ENCODE assay signal across 1 cellular context in the genomic region with DNA sequence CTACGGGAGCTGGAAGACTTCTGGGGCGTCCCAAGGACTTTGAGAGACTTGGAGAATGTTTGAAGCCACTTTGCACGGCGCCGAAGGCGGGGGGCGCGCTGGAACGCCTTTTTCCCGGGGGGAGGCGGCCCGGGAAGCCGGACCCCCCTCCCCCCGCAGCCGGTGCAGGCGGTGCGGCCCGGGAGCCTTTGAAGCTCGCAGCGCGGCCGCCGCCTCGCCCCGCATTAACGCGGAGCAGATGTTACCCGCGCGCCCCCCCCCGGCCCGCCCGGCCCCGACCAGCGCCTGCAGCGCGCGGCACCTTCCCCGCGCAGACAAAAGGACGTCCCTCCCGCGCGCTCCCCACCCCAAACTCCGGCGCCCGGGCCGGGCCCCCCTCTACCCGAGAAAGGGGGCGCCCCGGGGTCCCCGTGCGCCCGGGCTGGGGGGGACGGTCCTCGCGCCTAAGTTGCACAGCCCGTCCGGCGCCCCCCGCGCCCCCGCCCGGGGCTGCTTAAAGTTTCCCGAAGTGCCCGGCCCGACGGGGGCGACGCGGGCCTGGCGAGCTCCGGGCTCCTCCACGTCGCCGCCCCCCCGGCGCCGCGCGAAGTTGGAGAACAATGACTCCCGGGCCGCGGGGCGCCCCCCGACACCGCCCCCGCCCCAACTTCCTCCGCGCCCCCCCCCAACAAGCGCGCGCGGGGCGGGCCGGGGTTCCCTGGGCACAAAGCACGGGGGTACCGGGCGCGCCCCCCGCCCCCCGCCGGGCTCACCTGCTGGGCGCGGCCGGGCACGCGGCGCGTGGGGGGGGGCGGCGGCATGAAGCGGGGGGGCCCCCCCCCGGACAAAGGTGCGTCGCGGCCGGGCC.
TF ChIP-seq lines count a peak whose summit lies in the region.

No MANE protein-coding gene starts in this region.

TF ChIP-seq in liver, 16 proteins besides CTCF, POLR2A, EP300 and RAD21 (continued from another document):
- TF ChIP-seq, protein P1, sequence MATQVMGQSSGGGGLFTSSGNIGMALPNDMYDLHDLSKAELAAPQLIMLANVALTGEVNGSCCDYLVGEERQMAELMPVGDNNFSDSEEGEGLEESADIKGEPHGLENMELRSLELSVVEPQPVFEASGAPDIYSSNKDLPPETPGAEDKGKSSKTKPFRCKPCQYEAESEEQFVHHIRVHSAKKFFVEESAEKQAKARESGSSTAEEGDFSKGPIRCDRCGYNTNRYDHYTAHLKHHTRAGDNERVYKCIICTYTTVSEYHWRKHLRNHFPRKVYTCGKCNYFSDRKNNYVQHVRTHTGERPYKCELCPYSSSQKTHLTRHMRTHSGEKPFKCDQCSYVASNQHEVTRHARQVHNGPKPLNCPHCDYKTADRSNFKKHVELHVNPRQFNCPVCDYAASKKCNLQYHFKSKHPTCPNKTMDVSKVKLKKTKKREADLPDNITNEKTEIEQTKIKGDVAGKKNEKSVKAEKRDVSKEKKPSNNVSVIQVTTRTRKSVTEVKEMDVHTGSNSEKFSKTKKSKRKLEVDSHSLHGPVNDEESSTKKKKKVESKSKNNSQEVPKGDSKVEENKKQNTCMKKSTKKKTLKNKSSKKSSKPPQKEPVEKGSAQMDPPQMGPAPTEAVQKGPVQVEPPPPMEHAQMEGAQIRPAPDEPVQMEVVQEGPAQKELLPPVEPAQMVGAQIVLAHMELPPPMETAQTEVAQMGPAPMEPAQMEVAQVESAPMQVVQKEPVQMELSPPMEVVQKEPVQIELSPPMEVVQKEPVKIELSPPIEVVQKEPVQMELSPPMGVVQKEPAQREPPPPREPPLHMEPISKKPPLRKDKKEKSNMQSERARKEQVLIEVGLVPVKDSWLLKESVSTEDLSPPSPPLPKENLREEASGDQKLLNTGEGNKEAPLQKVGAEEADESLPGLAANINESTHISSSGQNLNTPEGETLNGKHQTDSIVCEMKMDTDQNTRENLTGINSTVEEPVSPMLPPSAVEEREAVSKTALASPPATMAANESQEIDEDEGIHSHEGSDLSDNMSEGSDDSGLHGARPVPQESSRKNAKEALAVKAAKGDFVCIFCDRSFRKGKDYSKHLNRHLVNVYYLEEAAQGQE (IDR thresholded peaks at IDR 0.05): no peak
- no peak for TF ChIP-seq FOXA1 (IDR thresholded peaks at IDR 0.05)
- no peak for TF ChIP-seq ZBTB33 (IDR thresholded peaks at IDR 0.05)
TF ChIP-seq in liver: peak in this region for 0.
